In genomic region chr3:44024194-44024593, GRCh38 we compare ENCODE assay signal across 32 cellular contexts.
"Had no signal": no experiment of that assay in that cellular context is flagged by ENCODE, and none has a peak within 500 bp of the region (broad histone marks: within the 10 kb centered on the region; RNA-seq: fewer than 3 reads in every experiment).

No MANE protein-coding gene starts in this region.

- ATAC-seq: activated CD4-positive, alpha-beta T cell treated with anti-CD3 and anti-CD28 coated beads for 36 hours; activated CD8-positive, alpha-beta memory T cell treated with anti-CD3 and anti-CD28 coated beads, Interleukin-2, amount 10 ng/mL, durations not matched to agents 7 days and 5 days; activated CD8-positive, alpha-beta T cell treated with anti-CD3 and anti-CD28 coated beads, Interleukin-2, amount 10 ng/mL, durations not matched to agents 7 days and 5 days; activated naive CD8-positive, alpha-beta T cell treated with anti-CD3 and anti-CD28 coated beads, Interleukin-2, amount 50 U/mL, for 24 hours; body of pancreas; effector memory CD8-positive, alpha-beta T cell; foreskin keratinocyte; gastrocnemius medialis; heart right ventricle had no signal

- H3K27ac ChIP-seq: adrenal gland, body of pancreas, esophagus muscularis mucosa, foreskin keratinocyte, gastrocnemius medialis, heart right ventricle, hepatocyte, WERI-Rb-1 had no signal

- H3K9me3 ChIP-seq: adrenal gland, body of pancreas, esophagus muscularis mucosa, gastrocnemius medialis, heart right ventricle had no signal

- H3K79me2 ChIP-seq: hepatocyte had no signal

- H3K4me2 ChIP-seq: hepatocyte had no signal

- H3K36me3 ChIP-seq: adrenal gland, esophagus muscularis mucosa, gastrocnemius medialis, heart right ventricle, WERI-Rb-1 had no signal

- FAIRE-seq: colon had no signal

- DNase-seq: activated CD4-positive, alpha-beta memory T cell treated with anti-CD3 and anti-CD28 coated beads for 36 hours; activated CD4-positive, alpha-beta T cell treated with anti-CD3 and anti-CD28 coated beads for 36 hours; activated CD4-positive, alpha-beta T cell treated with anti-CD3 and anti-CD28 coated beads, Interleukin-2, amount 10 ng/mL, durations not matched to agents 24 days and 14 days; activated CD4-positive, CD25-positive, alpha-beta regulatory T cell; activated CD4-positive, CD25-positive, alpha-beta regulatory T cell treated with anti-CD3 and anti-CD28 coated beads, Interleukin-2, amount 50 U/mL, for 72 hours; activated CD8-positive, alpha-beta memory T cell treated with anti-CD3 and anti-CD28 coated beads, Interleukin-2, amount 10 ng/mL, durations not matched to agents 7 days and 5 days; activated CD8-positive, alpha-beta memory T cell treated with anti-CD3 and anti-CD28 coated beads, Interleukin-2, amount 50 U/mL, for 4 hours; activated CD8-positive, alpha-beta T cell treated with anti-CD3 and anti-CD28 coated beads, Interleukin-2, amount 10 ng/mL, durations not matched to agents 7 days and 5 days; activated effector memory CD4-positive, alpha-beta T cell treated with anti-CD3 and anti-CD28 coated beads, Interleukin-2, amount 50 U/mL, for 16 hours; activated naive CD4-positive, alpha-beta T cell treated with anti-CD3 and anti-CD28 coated beads for 36 hours; activated naive CD8-positive, alpha-beta T cell treated with anti-CD3 and anti-CD28 coated beads for 36 hours; activated naive CD8-positive, alpha-beta T cell treated with anti-CD3 and anti-CD28 coated beads, Interleukin-2, amount 50 U/mL, for 24 hours; activated T-cell treated with anti-CD3 and anti-CD28 coated beads, Interleukin-2, amount 50 U/mL, for 1 hour; activated T-cell treated with anti-CD3 and anti-CD28 coated beads, Interleukin-2, amount 50 U/mL, for 48 hours; adrenal gland; amygdala; aorta; body of pancreas; caudate nucleus; cortex of kidney; dermis blood vessel endothelial cell; effector CD4-positive, alpha-beta T cell; effector memory CD8-positive, alpha-beta T cell; erythroblast; foreskin keratinocyte; gastrocnemius medialis; heart right ventricle; T1000; WERI-Rb-1 had no signal

- H3K4me3 ChIP-seq: adrenal gland, body of pancreas, esophagus muscularis mucosa, gastrocnemius medialis, heart right ventricle, hepatocyte had no signal

- H2AFZ ChIP-seq: hepatocyte had no signal
